In the genomic region with DNA sequence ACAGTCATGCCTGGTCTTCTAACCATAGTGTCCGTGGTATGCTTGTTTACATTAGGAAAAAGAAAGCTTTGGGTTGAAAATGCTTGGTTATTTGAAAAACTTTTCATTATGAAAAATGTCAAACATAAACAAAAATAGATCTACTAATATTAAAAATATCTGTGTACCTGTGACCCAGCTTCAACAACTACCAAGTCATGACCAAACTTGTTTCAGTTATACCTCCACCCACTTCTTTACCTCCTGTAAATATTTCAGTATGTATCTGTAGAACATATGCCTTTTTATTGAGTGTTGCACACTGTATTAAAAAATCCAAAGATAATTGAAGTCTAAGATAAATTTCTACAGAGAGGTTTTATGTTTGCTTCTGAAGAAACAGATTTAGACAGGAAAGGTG, we compare ENCODE assay signal across 27 cellular contexts.
"Had no signal": no experiment of that assay in that cellular context is flagged by ENCODE, and none has a peak within 500 bp of the region (broad histone marks: within the 10 kb centered on the region; RNA-seq: fewer than 3 reads in every experiment).

No MANE protein-coding gene starts in this region.

- DNase-seq: activated CD4-positive, alpha-beta memory T cell treated with anti-CD3 and anti-CD28 coated beads for 36 hours; activated CD4-positive, alpha-beta T cell treated with anti-CD3 and anti-CD28 coated beads for 36 hours; activated CD4-positive, alpha-beta T cell treated with anti-CD3 and anti-CD28 coated beads, Interleukin-2, amount 10 ng/mL, durations not matched to agents 24 days and 14 days; activated CD4-positive, CD25-positive, alpha-beta regulatory T cell; activated CD4-positive, CD25-positive, alpha-beta regulatory T cell treated with anti-CD3 and anti-CD28 coated beads, Interleukin-2, amount 50 U/mL, for 72 hours; activated CD8-positive, alpha-beta memory T cell treated with anti-CD3 and anti-CD28 coated beads, Interleukin-2, amount 10 ng/mL, durations not matched to agents 7 days and 5 days; activated CD8-positive, alpha-beta memory T cell treated with anti-CD3 and anti-CD28 coated beads, Interleukin-2, amount 50 U/mL, for 4 hours; activated CD8-positive, alpha-beta T cell treated with anti-CD3 and anti-CD28 coated beads, Interleukin-2, amount 10 ng/mL, durations not matched to agents 7 days and 5 days; activated effector memory CD4-positive, alpha-beta T cell treated with anti-CD3 and anti-CD28 coated beads, Interleukin-2, amount 50 U/mL, for 16 hours; activated naive CD4-positive, alpha-beta T cell treated with anti-CD3 and anti-CD28 coated beads for 36 hours; activated naive CD8-positive, alpha-beta T cell treated with anti-CD3 and anti-CD28 coated beads for 36 hours; activated naive CD8-positive, alpha-beta T cell treated with anti-CD3 and anti-CD28 coated beads, Interleukin-2, amount 50 U/mL, for 24 hours; activated T-cell treated with anti-CD3 and anti-CD28 coated beads, Interleukin-2, amount 50 U/mL, for 1 hour; activated T-cell treated with anti-CD3 and anti-CD28 coated beads, Interleukin-2, amount 50 U/mL, for 48 hours; adrenal gland; amygdala; aorta; body of pancreas; dorsolateral prefrontal cortex; effector memory CD4-positive, alpha-beta T cell; endodermal cell; esophagus squamous epithelium; head of caudate nucleus; T-helper 1 cell; T-helper 17 cell; T1000 had no signal

- H3K9me3 ChIP-seq: adrenal gland, body of pancreas, esophagus squamous epithelium had no signal

- ATAC-seq: activated CD4-positive, alpha-beta T cell treated with anti-CD3 and anti-CD28 coated beads for 36 hours; activated CD8-positive, alpha-beta memory T cell treated with anti-CD3 and anti-CD28 coated beads, Interleukin-2, amount 10 ng/mL, durations not matched to agents 7 days and 5 days; activated CD8-positive, alpha-beta T cell treated with anti-CD3 and anti-CD28 coated beads, Interleukin-2, amount 10 ng/mL, durations not matched to agents 7 days and 5 days; activated naive CD8-positive, alpha-beta T cell treated with anti-CD3 and anti-CD28 coated beads, Interleukin-2, amount 50 U/mL, for 24 hours; body of pancreas; T-helper 17 cell had no signal

- H3K27ac ChIP-seq: adrenal gland, body of pancreas, coronary artery, dorsolateral prefrontal cortex, esophagus squamous epithelium had no signal

- H3K4me1 ChIP-seq: adrenal gland, body of pancreas, esophagus squamous epithelium had no signal

- H3K4me3 ChIP-seq: adrenal gland, body of pancreas, coronary artery, dorsolateral prefrontal cortex, esophagus squamous epithelium had no signal

- H3K27me3 ChIP-seq: adrenal gland, body of pancreas, dorsolateral prefrontal cortex, esophagus squamous epithelium had no signal

- H3K36me3 ChIP-seq: adrenal gland, esophagus squamous epithelium had no signal
